Comparison of ENCODE assay signal across 10 cellular contexts in genomic region chr10:24462889-24463552, GRCh38.
DNase-seq lines count a peak whose midpoint lies in the region; ATAC-seq and TF ChIP-seq lines count a peak whose summit lies in the region.
"Had no signal": no experiment of that assay in that cellular context is flagged by ENCODE, and none has a peak within 500 bp of the region (broad histone marks: within the 10 kb centered on the region; RNA-seq: fewer than 3 reads in every experiment).

No MANE protein-coding gene starts in this region.

- peaks cover 0 to 1% (median 0%) of the 10 kb centered on the region in 6 donors for H3K9me3 Mint-ChIP-seq in immature natural killer cell

- H3K4me1 ChIP-seq in HCT116 (ENCODE audit: control insufficient read depth in 1 of 2, insufficient read depth in 2 of 2, low read length in 2 of 2): peaks cover 7 to 30% of the 10 kb centered on the region in 2 experiments; a peak in 3 of 4 replicates

- peak; percentile 41 to 55 (median 46); a peak in 5 of 6 replicates for TF ChIP-seq CTCF in HCT116 (IDR thresholded peaks at IDR 0.05 in 2 of 3, conservative IDR thresholded peaks at IDR 0.05 in 1 of 3; ENCODE audit: borderline replicate concordance in 1 of 3, insufficient read depth in 1 of 3, low read depth in 2 of 3, low read length in 2 of 3)
- peak; percentile 50 for TF ChIP-seq CTCF in fibroblast of mammary gland (conservative IDR thresholded peaks at IDR 0.05; ENCODE audit: control insufficient read depth, insufficient read depth, low read depth, low read length)
- TF ChIP-seq CTCF in retinal pigment epithelial cell (conservative IDR thresholded peaks at IDR 0.05; ENCODE audit: low read depth, low read length): peak; percentile 40

- H3K9me2 ChIP-seq in HCT116 (ENCODE audit: insufficient read depth): no peaks in the 10 kb centered on the region; the same call in 1 of the 2 replicates

- DNase-seq in HCT116 (ENCODE audit: low read depth, low spot score): no peak
- peak; percentile 54 for DNase-seq in fibroblast of mammary gland (ENCODE audit: low read depth)
- DNase-seq in retinal pigment epithelial cell (ENCODE audit: low read depth): no peak
- no peak for DNase-seq in NCI-H2227 treated with DMSO at 0.1 percent for 48 hours (lab: John Stamatoyannopoulos, UW)
- no peak for DNase-seq in GM19238 (ENCODE audit: insufficient read length, low spot score)
- no peak for DNase-seq in immature natural killer cell
- DNase-seq in NOMO-1 treated with dmso at 0.1 percent for 144 hours (lab: John Stamatoyannopoulos, UW; ENCODE audit: unreplicated experiment): no peak
- DNase-seq: activated CD4-positive, CD25-positive, alpha-beta regulatory T cell treated with anti-CD3 and anti-CD28 coated beads, Interleukin-2, amount 50 U/mL, for 72 hours; NCI-H524 had no signal

- no TSS peak for BruUV-seq in HCT116 (replicated peaks; lab: Mats Ljungman, UMichigan)

- H3K4me2 ChIP-seq in HCT116 (ENCODE audit: low read length): no peak overlapping the region; the same call in 1 of the 2 replicates

- no peaks in the 10 kb centered on the region for H3K79me2 ChIP-seq in HCT116 (ENCODE audit: insufficient read depth, low read length)

- no peak overlapping the region for H3K27ac ChIP-seq in HCT116 (ENCODE audit: low read depth, low read length)

- TF ChIP-seq RAD21 in HCT116 (IDR thresholded peaks at IDR 0.05; ENCODE audit: low read depth): peak; percentile 43

- H3K4me3 Mint-ChIP-seq in immature natural killer cell: no peak overlapping the region

- H3K36me3 Mint-ChIP-seq in immature natural killer cell: no peaks in the 10 kb centered on the region

- no peak overlapping the region for H2AFZ ChIP-seq in HCT116 (ENCODE audit: low read depth, low read length, poor library complexity, severe bottlenecking)

- RAD21 ChIA-PET in HCT116 (lab: Charles Lee; ENCODE audit: low non-redundant PET in 1 of 2, low total read pairs in 2 of 2, uncharacterized antibody in 2 of 2, unreplicated experiment in 2 of 2): no interaction called here

- POLR2A ChIA-PET in HCT116 (lab: Charles Lee): no interaction called here

- TF ChIP-seq POLR2A in HCT116 (IDR thresholded peaks at IDR 0.05; ENCODE audit: borderline replicate concordance, extremely low read depth, insufficient read depth, insufficient read length): no peak

- no peak overlapping the region for H3K9ac ChIP-seq in HCT116 (ENCODE audit: low read length)

- ATAC-seq in HCT116 (peak; percentile 35; the same call in 1 of the 2 replicates), SK-N-SH treated with all-trans-retinoic acid at 6 μM for 48 hours (peak; percentile 48)

- CTCF ChIA-PET in HCT116 (lab: Charles Lee): interaction anchor here (0.6 to 1.0 kb wide), 5 partner anchors 18 to 43 kb away, joined by 3 to 6 read pairs (median 3); no protein-coding TSS in a partner anchor

- H4K20me1 ChIP-seq in HCT116 (ENCODE audit: insufficient read depth): no peaks in the 10 kb centered on the region

- H3K36me3 ChIP-seq in HCT116 (ENCODE audit: control insufficient read depth in 1 of 2, insufficient read depth in 2 of 2, low read length in 2 of 2): no peaks in the 10 kb centered on the region

- H3K27me3 Mint-ChIP-seq in immature natural killer cell (ENCODE audit: low read depth in 3 of 3): peaks cover 0 to 6% (median 2%) of the 10 kb centered on the region in 3 donors

- H3K4me1 Mint-ChIP-seq in immature natural killer cell: peaks cover 4 to 10% of the 10 kb centered on the region in 2 donors

- H3K9me3 ChIP-seq in HCT116 (ENCODE audit: control insufficient read depth in 1 of 2, insufficient read depth in 1 of 2, low read depth in 1 of 2, low read length in 2 of 2): no peaks in the 10 kb centered on the region

- no peak overlapping the region for H3K27ac Mint-ChIP-seq in immature natural killer cell

- H3K4me3 ChIP-seq in HCT116 (replicated peaks in 1 of 2; ENCODE audit: low read depth in 1 of 2, low read length in 2 of 2): no peak overlapping the region
- no peak overlapping the region for H3K4me3 ChIP-seq in fibroblast of mammary gland (ENCODE audit: control insufficient read depth, low read depth, low read length)
- no peak overlapping the region for H3K4me3 ChIP-seq in retinal pigment epithelial cell (ENCODE audit: low read length)

- intact Hi-C loops in HCT116 (cut with micrococcal nuclease): loop anchor here (1.0 kb wide), 1 partner anchor 40 kb away; no protein-coding TSS in a partner anchor

- H3K27me3 ChIP-seq in HCT116 (ENCODE audit: insufficient read depth, low read length): no peaks in the 10 kb centered on the region

TF ChIP-seq in HCT116, 20 proteins besides CTCF, POLR2A, EP300 and RAD21:
- TF ChIP-seq ATF3 (IDR thresholded peaks at IDR 0.05) (0 out of 2 replicates have a peak, but pooled peaks have one; percentile 4), ZBTB33 (IDR thresholded peaks at IDR 0.05; ENCODE audit: extremely low read depth, insufficient replicate concordance, low read length) (no peak)

TF ChIP-seq in SK-N-SH treated with all-trans-retinoic acid at 6 μM for 48 hours, 23 proteins besides CTCF, POLR2A, EP300 and RAD21:
- TF ChIP-seq CSRNP3 (CRISPR knock-in tag; IDR thresholded peaks at IDR 0.05): no peak
- TF ChIP-seq TOX (CRISPR knock-in tag; IDR thresholded peaks at IDR 0.05; ENCODE audit: borderline replicate concordance): no peak
- TF ChIP-seq ZFP3 (CRISPR knock-in tag; IDR thresholded peaks at IDR 0.05): no peak
